ENCODE assay signal across 31 cellular contexts in the genomic region with DNA sequence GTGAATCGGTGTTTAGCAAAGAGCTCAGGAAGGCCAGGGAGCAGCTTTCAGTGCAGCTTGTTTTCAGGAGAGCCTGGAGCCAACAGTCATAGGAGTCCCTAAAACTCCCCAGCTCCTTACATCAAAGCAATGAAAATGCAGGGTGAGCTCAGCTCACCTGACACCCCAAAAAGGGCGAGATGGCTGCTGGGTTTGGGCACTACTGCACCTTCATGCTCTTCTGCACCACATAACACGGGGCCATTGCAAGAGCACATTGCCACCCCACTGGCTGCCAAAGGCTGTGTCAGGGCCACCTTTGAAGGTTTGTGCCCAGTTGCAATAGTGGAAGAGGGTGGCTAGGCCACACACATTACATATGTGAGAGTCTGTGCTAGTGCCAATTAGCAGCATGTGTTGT.
"Had no signal": no experiment of that assay in that cellular context is flagged by ENCODE, and none has a peak within 500 bp of the region (broad histone marks: within the 10 kb centered on the region; RNA-seq: fewer than 3 reads in every experiment).

No MANE protein-coding gene starts in this region.

- DNase-seq: Karpas-422, Kasumi-1, KG1, MG63, MM.1S, MV-4-11, NCI-H1048, NCI-H1092, NCI-H1092 treated with DMSO at 0.1 percent for 48 hours, NCI-H1105, NCI-H1105 treated with DMSO at 0.1 percent for 48 hours, NCI-H1417, NCI-H1417 treated with DMSO at 0.1 percent for 48 hours, NCI-H1436, NCI-H1436 treated with DMSO at 0.1 percent for 48 hours, NCI-H187, NCI-H187 treated with DMSO at 0.1 percent for 48 hours, NCI-H1930, NCI-H2029, NCI-H2029 treated with DMSO at 0.1 percent for 48 hours, NCI-H2081, NCI-H2081 treated with DMSO at 0.1 percent for 48 hours, NCI-H2107, NCI-H2171, NCI-H2171 treated with DMSO at 0.1 percent for 48 hours, NCI-H2227 treated with DMSO at 0.1 percent for 48 hours, NCI-H226, NCI-H345, NCI-H446, NCI-H446 treated with DMSO at 0.1 percent for 48 hours had no signal

- H3K27me3 ChIP-seq: MG63 had no signal

- H3K9me3 ChIP-seq: MG63 had no signal

- H3K27ac ChIP-seq: KMS-11 had no signal

- H3K4me3 ChIP-seq: MG63 had no signal

- H3K36me3 ChIP-seq: MG63 had no signal
